8 cellular contexts compared by ENCODE assay signal in genomic region chr12:6697584-6698351, GRCh38. TPM values are rescaled to one million over a fixed set of nuclear protein-coding genes. Genes with fewer than 3 reads are reported as not detected.
DNase-seq lines count a peak whose midpoint lies in the region; ATAC-seq, FAIRE-seq and TF ChIP-seq lines count a peak whose summit lies in the region.

No MANE protein-coding gene starts in this region.

- no peaks in the 10 kb centered on the region for H3F3A ChIP-seq in PC-3 (ENCODE audit: low read length, unreplicated experiment)

- H3K27ac Mint-ChIP-seq in CD4-positive, alpha-beta T cell, result no peak overlapping the region
- peak overlapping the region; percentile 9 for H3K27ac Mint-ChIP-seq in endothelial cell (ENCODE audit: unreplicated experiment)

- no peaks in the 10 kb centered on the region for H3K79me2 ChIP-seq in PC-3 (ENCODE audit: low read length)
- no peaks in the 10 kb centered on the region for H3K79me2 ChIP-seq in parathyroid adenoma

- DNase-seq in CD4-positive, alpha-beta T cell, result no peak
- DNase-seq in GM12892 (ENCODE audit: insufficient read length), result no peak
- DNase-seq in PC-3, result peak; percentile 60
- DNase-seq in endothelial cell (ENCODE audit: low spot score), result peak; percentile 71
- no peak for DNase-seq in central memory CD4-positive, alpha-beta T cell
- no peak for DNase-seq in stimulated activated CD4-positive, alpha-beta T cell treated with anti-CD3 and anti-CD28 coated beads, Interleukin-2, amount 100 ng/mL, for 48 hours

- H3K4me2 ChIP-seq in PC-3 (ENCODE audit: low read length), result no peak overlapping the region
- no peak overlapping the region for H3K4me2 ChIP-seq in parathyroid adenoma (ENCODE audit: low read length)

- no peaks in the 10 kb centered on the region for H3K9me2 ChIP-seq in PC-3 (replicated peaks; ENCODE audit: low read length)

- H4K20me1 ChIP-seq in PC-3 (ENCODE audit: low read length), result no peaks in the 10 kb centered on the region

- H3K36me3 ChIP-seq in PC-3 (ENCODE audit: low read depth, low read length) (no peaks in the 10 kb centered on the region), parathyroid adenoma (ENCODE audit: control insufficient read depth, insufficient read depth, low read length) (no peaks in the 10 kb centered on the region)

- intact Hi-C loops in CD4-positive, alpha-beta T cell (cut with DNase I, micrococcal nuclease), result no loop called here
- intact Hi-C loops in PC-3 (cut with micrococcal nuclease), result loop anchor here (5.0 kb wide), 1 partner anchor 80 kb away; no protein-coding TSS in a partner anchor

- H3K4me1 ChIP-seq in PC-3 (ENCODE audit: insufficient read depth, low read length) (no peaks in the 10 kb centered on the region), parathyroid adenoma (peaks cover 3% of the 10 kb centered on the region)

- H3K4me3 ChIP-seq in PC-3 (ENCODE audit: low read length), result no peak overlapping the region
- H3K4me3 ChIP-seq in parathyroid adenoma (ENCODE audit: low read depth, low read length), result no peak overlapping the region

- H3K36me3 Mint-ChIP-seq in CD4-positive, alpha-beta T cell (ENCODE audit: low read depth), result no peaks in the 10 kb centered on the region
- H3K36me3 Mint-ChIP-seq in endothelial cell (ENCODE audit: low read depth, unreplicated experiment), result peaks cover 22% of the 10 kb centered on the region

- POLR2A ChIA-PET in CD4-positive, alpha-beta T cell (lab: Charles Lee), result interaction anchor here (0.6 kb wide), 1 partner anchor 10 kb away, joined by 5 read pairs; no protein-coding TSS in a partner anchor
- POLR2A ChIA-PET in PC-3 (lab: Charles Lee; ENCODE audit: unreplicated experiment), result interaction anchor here (0.6 kb wide), 1 partner anchor 9 kb away, joined by 3 read pairs; the partner anchor contains the start of gene ZNF384

- H3K9ac ChIP-seq in PC-3 (ENCODE audit: low read length) (no peak overlapping the region), parathyroid adenoma (no peak overlapping the region)

- CTCF ChIA-PET in CD4-positive, alpha-beta T cell (lab: Charles Lee), result interaction anchor here (0.8 kb wide), 1 partner anchor 8 kb away, joined by 3 read pairs; the partner anchor contains the start of gene ZNF384
- CTCF ChIA-PET in PC-3 (lab: Charles Lee), result interaction anchor here (0.6 kb wide), 1 partner anchor 120 kb away, joined by 3 read pairs; no protein-coding TSS in a partner anchor

- H3K27me3 ChIP-seq in CD4-positive, alpha-beta T cell (ENCODE audit: control insufficient read depth, insufficient read depth, low read length), result peaks cover 29% of the 10 kb centered on the region
- peaks cover 33% of the 10 kb centered on the region for H3K27me3 ChIP-seq in PC-3 (ENCODE audit: low read length)
- no peaks in the 10 kb centered on the region for H3K27me3 ChIP-seq in parathyroid adenoma (ENCODE audit: control insufficient read depth, insufficient read depth, low read length)

- peaks cover 26% of the 10 kb centered on the region for H3K4me1 Mint-ChIP-seq in CD4-positive, alpha-beta T cell (ENCODE audit: low read depth)
- H3K4me1 Mint-ChIP-seq in endothelial cell (ENCODE audit: unreplicated experiment), result peaks cover 13% of the 10 kb centered on the region

- no peak overlapping the region for H3K27ac ChIP-seq in CD4-positive, alpha-beta T cell (ENCODE audit: low read depth, low read length)
- H3K27ac ChIP-seq in PC-3 (ENCODE audit: low read length) (no peak overlapping the region), parathyroid adenoma (no peak overlapping the region)

- H3K9me3 Mint-ChIP-seq in CD4-positive, alpha-beta T cell, result no peaks in the 10 kb centered on the region
- H3K9me3 Mint-ChIP-seq in endothelial cell (ENCODE audit: unreplicated experiment), result no peaks in the 10 kb centered on the region

- no TSS peak for BruUV-seq in PC-3 (replicated peaks; lab: Mats Ljungman, UMichigan)

- H2AFZ ChIP-seq in PC-3 (ENCODE audit: low read length), result no peak overlapping the region
- H2AFZ ChIP-seq in parathyroid adenoma, result no peak overlapping the region

- no peak for TF ChIP-seq CTCF in CD4-positive, alpha-beta T cell (IDR thresholded peaks at IDR 0.05)
- TF ChIP-seq CTCF in PC-3 (conservative IDR thresholded peaks at IDR 0.05; ENCODE audit: low read depth, low read length) (peak; percentile 67), endothelial cell (IDR thresholded peaks at IDR 0.05; ENCODE audit: unreplicated experiment) (peak; percentile 50), parathyroid adenoma (IDR thresholded peaks at IDR 0.05) (peak; percentile 43)

- peaks cover 30% of the 10 kb centered on the region for H3K27me3 Mint-ChIP-seq in CD4-positive, alpha-beta T cell
- peaks cover 28% of the 10 kb centered on the region for H3K27me3 Mint-ChIP-seq in endothelial cell (ENCODE audit: unreplicated experiment)

- H3K9me3 ChIP-seq in CD4-positive, alpha-beta T cell (ENCODE audit: control insufficient read depth, low read length), result no peaks in the 10 kb centered on the region
- H3K9me3 ChIP-seq in PC-3 (ENCODE audit: low read length) (no peaks in the 10 kb centered on the region), parathyroid adenoma (ENCODE audit: control insufficient read depth, low read length) (no peaks in the 10 kb centered on the region)

- H3K4me3 Mint-ChIP-seq in CD4-positive, alpha-beta T cell, result peak overlapping the region; percentile 51
- H3K4me3 Mint-ChIP-seq in endothelial cell (ENCODE audit: unreplicated experiment), result peak overlapping the region; percentile 77

- TF ChIP-seq POLR2A in GM12892 (IDR thresholded peaks at IDR 0.05; ENCODE audit: low read depth, low read length), result no peak

- FAIRE-seq in GM12892 (lab: Jason Lieb, UNC), result peak; percentile 9

- ATAC-seq in CD4-positive, alpha-beta T cell (ENCODE audit: poor library complexity), result no peak
- peak; percentile 89 for ATAC-seq in PC-3
- no peak for ATAC-seq in HG03571 (IDR thresholded peaks at IDR 0.05; ENCODE audit: unreplicated experiment)

RNA-seq across cellular contexts. Expression of gene PIANP, which starts 2.8 kb away (rescaled TPM):
- total RNA-seq in CD4-positive, alpha-beta T cell, result under 1 TPM; 0.87 to 0.99 TPM
- polyA plus RNA-seq in GM12892 (2012; ENCODE audit: missing spikeins), result 0.30 TPM
- total RNA-seq in PC-3 (2014; rRNA removed), result not detected in 2 replicates
- 2.0 TPM for total RNA-seq in endothelial cell (ENCODE audit: unreplicated experiment)

RNA-seq across cellular contexts. Expression of gene ZNF384, which starts 8.6 kb away (rescaled TPM):
- total RNA-seq in CD4-positive, alpha-beta T cell, result 10 to 100 TPM; 67.6 TPM
- polyA plus RNA-seq in GM12892 (2012; ENCODE audit: missing spikeins), result 34.4 TPM
- total RNA-seq in PC-3 (2014; rRNA removed) (19.6 and 22.3 TPM in 2 replicates), endothelial cell (ENCODE audit: unreplicated experiment) (85.2 TPM)

RNA-seq across cellular contexts. Expression of gene COPS7A, which starts 26.1 kb away (rescaled TPM):
- total RNA-seq in CD4-positive, alpha-beta T cell, result 1 to 10 TPM; 9.4 to 9.6 TPM
- polyA plus RNA-seq in GM12892 (2012; ENCODE audit: missing spikeins), result 37.3 TPM
- total RNA-seq in PC-3 (2014; rRNA removed), result 82.3 and 86.9 TPM in 2 replicates
- total RNA-seq in endothelial cell (ENCODE audit: unreplicated experiment), result 25.1 TPM

RNA-seq across cellular contexts. Expression of gene ING4, which starts 34.8 kb away (rescaled TPM):
- total RNA-seq in CD4-positive, alpha-beta T cell, result 10 to 100 TPM; 13.8 to 17.4 TPM
- 36.2 TPM for polyA plus RNA-seq in GM12892 (2012; ENCODE audit: missing spikeins)
- total RNA-seq in PC-3 (2014; rRNA removed) (17.0 and 23.8 TPM in 2 replicates), endothelial cell (ENCODE audit: unreplicated experiment) (41.3 TPM)

RNA-seq across cellular contexts. Expression of gene ACRBP, which starts 50.5 kb away (rescaled TPM):
- total RNA-seq in CD4-positive, alpha-beta T cell, result under 1 TPM; 0.58 to 0.95 TPM
- 2.1 TPM for polyA plus RNA-seq in GM12892 (2012; ENCODE audit: missing spikeins)
- 0.77 TPM in 1 of 2 replicates, not detected in the other for total RNA-seq in PC-3 (2014; rRNA removed)
- total RNA-seq in endothelial cell (ENCODE audit: unreplicated experiment), result 19.3 TPM

Comparison
In these comparisons a context has a peak if more than half of its experiments do, and no peak if none do; other contexts are left out.
1. DNase-seq: peak in PC-3 (single experiment) and endothelial cell (single experiment); none in CD4-positive, alpha-beta T cell (0 of 10), GM12892 (single experiment), central memory CD4-positive, alpha-beta T cell (single experiment) and stimulated activated CD4-positive, alpha-beta T cell treated with anti-CD3 and anti-CD28 coated beads, Interleukin-2, amount 100 ng/mL, for 48 hours (0 of 2).